Comparison of ENCODE assay signal across 9 cellular contexts in genomic region chr4:6715704-6716017, GRCh38. TPM values are rescaled to one million over a fixed set of nuclear protein-coding genes. Genes with fewer than 3 reads are reported as not detected.
A peak's percentile ranks its signal among the peaks of the same experiment; 100 is the strongest.
DNase-seq lines count a peak whose midpoint lies in the region; ATAC-seq, FAIRE-seq and TF ChIP-seq lines count a peak whose summit lies in the region.
"Had no signal": no experiment of that assay in that cellular context is flagged by ENCODE, and none has a peak within 500 bp of the region (broad histone marks: within the 10 kb centered on the region; RNA-seq: fewer than 3 reads in every experiment).

No MANE protein-coding gene starts in this region.

- TF ChIP-seq CTCF in HepG2 (CRISPR knock-in tag; IDR thresholded peaks at IDR 0.05): no peak
- TF ChIP-seq CTCF in tibial artery (IDR thresholded peaks at IDR 0.05): no peak

- H3K9ac ChIP-seq in HepG2 (ENCODE audit: insufficient read depth, low read depth, low read length): peak overlapping the region; percentile 91

- H3K4me3 ChIP-seq in HepG2 (replicated peaks in 1 of 3; ENCODE audit: insufficient read depth in 1 of 3, low read depth in 2 of 3, low read length in 3 of 3): peak overlapping the region; percentile 83 to 93 (median 88)
- peak overlapping the region; percentile 69 to 85 for H3K4me3 ChIP-seq in tibial artery

- peaks cover 45% of the 10 kb centered on the region for H3K4me1 ChIP-seq in HepG2 (ENCODE audit: insufficient read depth, low read length)
- H3K4me1 ChIP-seq in tibial artery: peaks cover 0 to 29% (median 24%) of the 10 kb centered on the region in 4 donors

- no peak for DNase-seq in activated T-cell treated with anti-CD3 and anti-CD28 coated beads, Interleukin-2, amount 50 U/mL, for 72 hours
- DNase-seq in activated T-cell treated with anti-CD3 and anti-CD28 coated beads for 4 hours (no peak), HepG2 (ENCODE audit: low spot score) (no peak), tibial artery (no peak), NCI-H510A treated with DMSO at 0.1 percent for 48 hours (lab: John Stamatoyannopoulos, UW) (no peak), MV-4-11 (lab: John Stamatoyannopoulos, UW) (no peak), cerebellar nuclear complex (lab: John Stamatoyannopoulos, UW) (no peak)

- peaks cover 48% of the 10 kb centered on the region for H3K4me1 Mint-ChIP-seq in activated T-cell treated with anti-CD3 and anti-CD28 coated beads, Interleukin-2, amount 50 U/mL, for 72 hours (ENCODE audit: low read depth)

- TF ChIP-seq EP300 in HepG2 (IDR thresholded peaks at IDR 0.05; ENCODE audit: low read depth in 2 of 2, low read length in 2 of 2) (no peak), HepG2 (CRISPR knock-in tag; IDR thresholded peaks at IDR 0.05; ENCODE audit: borderline replicate concordance) (no peak)

- H3K27ac ChIP-seq in angular gyrus (ENCODE audit: low read depth, low read length) (peak overlapping the region; percentile 83), HepG2 (ENCODE audit: extremely low read length, insufficient read depth, low read length) (peak overlapping the region; percentile 79), tibial artery (peak overlapping the region; percentile 85 to 92)

- peak overlapping the region; percentile 86 for H3K27ac Mint-ChIP-seq in activated T-cell treated with anti-CD3 and anti-CD28 coated beads, Interleukin-2, amount 50 U/mL, for 72 hours

- FAIRE-seq in HepG2 (lab: Jason Lieb, UNC): no peak

- no peak for ATAC-seq in activated T-cell treated with anti-CD3 and anti-CD28 coated beads, Interleukin-2, amount 50 U/mL, for 72 hours (replicated peaks in 1 of 2)
- no peak; the same call in 2 of the 3 replicates for ATAC-seq in HepG2

- H3K27me3 Mint-ChIP-seq in activated T-cell treated with anti-CD3 and anti-CD28 coated beads, Interleukin-2, amount 50 U/mL, for 72 hours (ENCODE audit: low read depth): no peaks in the 10 kb centered on the region

- peaks cover 1 to 2% of the 10 kb centered on the region in 2 donors for H3K36me3 Mint-ChIP-seq in activated T-cell treated with anti-CD3 and anti-CD28 coated beads, Interleukin-2, amount 50 U/mL, for 72 hours (ENCODE audit: insufficient read depth in 2 of 2)

- POLR2A ChIA-PET in HepG2 (lab: Yijun Ruan, JAX): interaction anchor here (0.8 to 3.2 kb wide), 12 partner anchors 8 to 194 kb away, joined by 3 to 15 read pairs (median 6); partner anchors contain the start of genes MRFAP1, S100P and TBC1D14

- TF ChIP-seq RAD21 in HepG2 (CRISPR knock-in tag; IDR thresholded peaks at IDR 0.05): no peak

- H3K9me3 Mint-ChIP-seq in activated T-cell treated with anti-CD3 and anti-CD28 coated beads, Interleukin-2, amount 50 U/mL, for 72 hours: no peaks in the 10 kb centered on the region

- TF ChIP-seq POLR2A in HepG2 (IDR thresholded peaks at IDR 0.05; ENCODE audit: insufficient read depth in 1 of 2, low read depth in 2 of 2, low read length in 2 of 2): no peak

- intact Hi-C loops in HepG2 (cut with micrococcal nuclease; ENCODE audit: unreplicated experiment) (no loop called here), tibial artery (cut with DNase I; ENCODE audit: low total_unique reads) (loop anchor here (10.0 kb wide), 2 partner anchors 269 to 359 kb away; no protein-coding TSS in a partner anchor)

- H3K4me2 ChIP-seq in HepG2 (ENCODE audit: low read depth, low read length): peak overlapping the region; percentile 99

- H3K9me3 ChIP-seq in HepG2 (ENCODE audit: low read length) (no peaks in the 10 kb centered on the region), tibial artery (no peaks in the 10 kb centered on the region)

- 0 out of 2 replicates have a peak, but pooled peaks cover 8% of the 10 kb centered on the region for H4K20me1 ChIP-seq in HepG2 (ENCODE audit: insufficient read depth, low read length)

- H3K4me3 Mint-ChIP-seq in activated T-cell treated with anti-CD3 and anti-CD28 coated beads, Interleukin-2, amount 50 U/mL, for 72 hours: peak overlapping the region; percentile 87 to 93

- H3K36me3 ChIP-seq in HepG2 (replicated peaks in 1 of 2; ENCODE audit: control insufficient read depth in 1 of 2, insufficient read depth in 2 of 2, low read length in 2 of 2) (no peaks in the 10 kb centered on the region), tibial artery (peaks cover 0 to 8% (median 0%) of the 10 kb centered on the region in 3 donors)

- H2AFZ ChIP-seq in HepG2 (ENCODE audit: low read length): peak overlapping the region; percentile 98

- WGBS in HepG2 (ENCODE audit: low lambda C conversion rate): under 1% methylated on average over 9 of the region's 9 CpGs

- BruUV-seq in HepG2 (replicated peaks; lab: Mats Ljungman, UMichigan): no TSS peak

- CTCF ChIA-PET in HepG2 (lab: Yijun Ruan, JAX; ENCODE audit: low intra/inter-chr PET ratio, low total read pairs): no interaction called here

- peaks cover 22% of the 10 kb centered on the region for H3K79me2 ChIP-seq in HepG2 (ENCODE audit: insufficient read depth, low read length)

- no peaks in the 10 kb centered on the region for H3K27me3 ChIP-seq in HepG2 (ENCODE audit: control insufficient read depth in 1 of 2, insufficient read depth in 2 of 2, low read length in 2 of 2)
- no peaks in the 10 kb centered on the region for H3K27me3 ChIP-seq in tibial artery

- in situ Hi-C loops in HepG2 (cut with HindIII; ENCODE audit: extremely low pct_ligation_motif_present, low pct_unique_long_range_greater_than_20kb): no loop called here

RNA-seq across cellular contexts. Expression of gene BLOC1S4, which starts 0.3 kb away (rescaled TPM):
- 10 to 100 TPM; 14.1 to 14.6 TPM for total RNA-seq in activated T-cell treated with anti-CD3 and anti-CD28 coated beads, Interleukin-2, amount 50 U/mL, for 72 hours
- 18.7 and 20.9 TPM in 2 replicates for total RNA-seq in HepG2 (2016; rRNA removed; fragmentation: Illumina TruSeq; extraction: Trizol)
- 4.7 and 6.1 TPM in 2 replicates for total RNA-seq in HepG2 (2016; cell fraction: cytosol; rRNA removed; fragmentation: Illumina TruSeq; extraction: Trizol; ENCODE audit: low read depth)
- total RNA-seq in HepG2 (2016; cell fraction: insoluble cytoplasmic fraction; rRNA removed; fragmentation: Illumina TruSeq; extraction: Trizol): 19.1 and 20.1 TPM in 2 replicates
- total RNA-seq in HepG2 (2016; cell fraction: membrane; rRNA removed; fragmentation: Illumina TruSeq; extraction: Trizol): 11.7 and 12.0 TPM in 2 replicates
- total RNA-seq in HepG2 (2016; cell fraction: nucleus; rRNA removed; fragmentation: Illumina TruSeq; extraction: Trizol): 7.6 and 7.9 TPM in 2 replicates
- polyA plus RNA-seq in HepG2 (2011; rRNA removed): 15.5 and 17.6 TPM in 2 replicates
- polyA plus RNA-seq in HepG2 (2011; cell fraction: cytosol; rRNA removed): 19.4 and 26.2 TPM in 2 replicates
- 9.3 and 10.5 TPM in 2 replicates for polyA plus RNA-seq in HepG2 (2011; cell fraction: nucleus; rRNA removed)
- 10.5 and 11.1 TPM in 2 replicates for polyA plus RNA-seq in HepG2 (2012)
- 3.6 and 4.1 TPM in 2 replicates for polyA plus RNA-seq in HepG2 (2016; cell fraction: cytosol; fragmentation: Illumina TruSeq; extraction: Trizol; ENCODE audit: low read depth)
- polyA plus RNA-seq in HepG2 (2016; cell fraction: insoluble cytoplasmic fraction; fragmentation: Illumina TruSeq; extraction: Trizol; ENCODE audit: low read depth): 22.2 and 23.4 TPM in 2 replicates
- 7.5 and 8.0 TPM in 2 replicates for polyA plus RNA-seq in HepG2 (2016; cell fraction: membrane; fragmentation: Illumina TruSeq; extraction: Trizol; ENCODE audit: low read depth)
- 10.3 and 14.0 TPM in 2 replicates for polyA plus RNA-seq in HepG2 (2016; cell fraction: nucleus; fragmentation: Illumina TruSeq; extraction: Trizol; ENCODE audit: insufficient read depth, low read depth)
- 5.1 and 16.2 TPM in 2 replicates for polyA minus RNA-seq in HepG2 (2011; rRNA and poly(A)+ RNA removed; ENCODE audit: low replicate concordance)
- polyA minus RNA-seq in HepG2 (2011; cell fraction: cytosol; rRNA and poly(A)+ RNA removed): 9.3 and 9.9 TPM in 2 replicates
- polyA minus RNA-seq in HepG2 (2011; cell fraction: nucleus; rRNA and poly(A)+ RNA removed): 5.5 and 7.0 TPM in 2 replicates

RNA-seq across cellular contexts. Expression of gene MRFAP1L1, which starts 6.0 kb away (rescaled TPM):
- total RNA-seq in activated T-cell treated with anti-CD3 and anti-CD28 coated beads, Interleukin-2, amount 50 U/mL, for 72 hours: 10 to 100 TPM; 53.3 to 57.7 TPM
- total RNA-seq in HepG2 (2016; rRNA removed; fragmentation: Illumina TruSeq; extraction: Trizol): 76.6 and 124 TPM in 2 replicates
- total RNA-seq in HepG2 (2016; cell fraction: cytosol; rRNA removed; fragmentation: Illumina TruSeq; extraction: Trizol; ENCODE audit: low read depth): 12.0 and 14.9 TPM in 2 replicates
- 82.6 and 130 TPM in 2 replicates for total RNA-seq in HepG2 (2016; cell fraction: insoluble cytoplasmic fraction; rRNA removed; fragmentation: Illumina TruSeq; extraction: Trizol)
- 36.1 and 39.2 TPM in 2 replicates for total RNA-seq in HepG2 (2016; cell fraction: membrane; rRNA removed; fragmentation: Illumina TruSeq; extraction: Trizol)
- 35.4 and 41.2 TPM in 2 replicates for total RNA-seq in HepG2 (2016; cell fraction: nucleus; rRNA removed; fragmentation: Illumina TruSeq; extraction: Trizol)
- polyA plus RNA-seq in HepG2 (2011; rRNA removed): 39.9 and 44.8 TPM in 2 replicates
- polyA plus RNA-seq in HepG2 (2011; cell fraction: cytosol; rRNA removed): 29.0 and 43.5 TPM in 2 replicates
- 12.5 and 20.0 TPM in 2 replicates for polyA plus RNA-seq in HepG2 (2011; cell fraction: nucleus; rRNA removed)
- 55.6 and 62.7 TPM in 2 replicates for polyA plus RNA-seq in HepG2 (2012)
- 6.5 and 6.6 TPM in 2 replicates for polyA plus RNA-seq in HepG2 (2016; cell fraction: cytosol; fragmentation: Illumina TruSeq; extraction: Trizol; ENCODE audit: low read depth)
- polyA plus RNA-seq in HepG2 (2016; cell fraction: insoluble cytoplasmic fraction; fragmentation: Illumina TruSeq; extraction: Trizol; ENCODE audit: low read depth): 143 and 162 TPM in 2 replicates
- polyA plus RNA-seq in HepG2 (2016; cell fraction: membrane; fragmentation: Illumina TruSeq; extraction: Trizol; ENCODE audit: low read depth): 21.2 and 21.7 TPM in 2 replicates
- 60.2 and 60.7 TPM in 2 replicates for polyA plus RNA-seq in HepG2 (2016; cell fraction: nucleus; fragmentation: Illumina TruSeq; extraction: Trizol; ENCODE audit: insufficient read depth, low read depth)
- 10.4 and 12.8 TPM in 2 replicates for polyA minus RNA-seq in HepG2 (2011; rRNA and poly(A)+ RNA removed; ENCODE audit: low replicate concordance)
- 13.6 and 15.5 TPM in 2 replicates for polyA minus RNA-seq in HepG2 (2011; cell fraction: cytosol; rRNA and poly(A)+ RNA removed)
- 16.1 and 16.2 TPM in 2 replicates for polyA minus RNA-seq in HepG2 (2011; cell fraction: nucleus; rRNA and poly(A)+ RNA removed)

RNA-seq across cellular contexts. Expression of gene S100P, which starts 22.0 kb away (rescaled TPM):
- total RNA-seq in activated T-cell treated with anti-CD3 and anti-CD28 coated beads, Interleukin-2, amount 50 U/mL, for 72 hours: 10 to 100 TPM; 18.0 to 84.6 TPM
- 278 and 348 TPM in 2 replicates for total RNA-seq in HepG2 (2016; rRNA removed; fragmentation: Illumina TruSeq; extraction: Trizol)
- total RNA-seq in HepG2 (2016; cell fraction: cytosol; rRNA removed; fragmentation: Illumina TruSeq; extraction: Trizol; ENCODE audit: low read depth): 36.9 and 39.1 TPM in 2 replicates
- 251 and 366 TPM in 2 replicates for total RNA-seq in HepG2 (2016; cell fraction: insoluble cytoplasmic fraction; rRNA removed; fragmentation: Illumina TruSeq; extraction: Trizol)
- total RNA-seq in HepG2 (2016; cell fraction: membrane; rRNA removed; fragmentation: Illumina TruSeq; extraction: Trizol): 71.8 and 83.2 TPM in 2 replicates
- 84.8 and 90.9 TPM in 2 replicates for total RNA-seq in HepG2 (2016; cell fraction: nucleus; rRNA removed; fragmentation: Illumina TruSeq; extraction: Trizol)
- 1,649 and 1,898 TPM in 2 replicates for polyA plus RNA-seq in HepG2 (2011; rRNA removed)
- polyA plus RNA-seq in HepG2 (2011; cell fraction: cytosol; rRNA removed): 422 and 472 TPM in 2 replicates
- polyA plus RNA-seq in HepG2 (2011; cell fraction: nucleus; rRNA removed): 82.9 and 122 TPM in 2 replicates
- 700 and 2,334 TPM in 2 replicates for polyA plus RNA-seq in HepG2 (2012)
- 30.5 and 35.0 TPM in 2 replicates for polyA plus RNA-seq in HepG2 (2016; cell fraction: cytosol; fragmentation: Illumina TruSeq; extraction: Trizol; ENCODE audit: low read depth)
- polyA plus RNA-seq in HepG2 (2016; cell fraction: insoluble cytoplasmic fraction; fragmentation: Illumina TruSeq; extraction: Trizol; ENCODE audit: low read depth): 150 and 168 TPM in 2 replicates
- 38.8 and 42.8 TPM in 2 replicates for polyA plus RNA-seq in HepG2 (2016; cell fraction: membrane; fragmentation: Illumina TruSeq; extraction: Trizol; ENCODE audit: low read depth)
- polyA plus RNA-seq in HepG2 (2016; cell fraction: nucleus; fragmentation: Illumina TruSeq; extraction: Trizol; ENCODE audit: insufficient read depth, low read depth): 79.1 and 81.3 TPM in 2 replicates
- polyA minus RNA-seq in HepG2 (2011; rRNA and poly(A)+ RNA removed; ENCODE audit: low replicate concordance): 151 and 198 TPM in 2 replicates
- 87.0 and 146 TPM in 2 replicates for polyA minus RNA-seq in HepG2 (2011; cell fraction: cytosol; rRNA and poly(A)+ RNA removed)
- 37.3 and 51.0 TPM in 2 replicates for polyA minus RNA-seq in HepG2 (2011; cell fraction: nucleus; rRNA and poly(A)+ RNA removed)
- total RNA-seq: M059J had no signal
